ENCODE assay signal across 19 cellular contexts in genomic region chr4:158656439-158656838, GRCh38.
"Had no signal": no experiment of that assay in that cellular context is flagged by ENCODE, and none has a peak within 500 bp of the region (broad histone marks: within the 10 kb centered on the region; RNA-seq: fewer than 3 reads in every experiment).

No MANE protein-coding gene starts in this region.

- H3K27ac Mint-ChIP-seq: activated CD8-positive, alpha-beta T cell treated with anti-CD3 and anti-CD28 coated beads for 36 hours; activated naive CD4-positive, alpha-beta T cell treated with anti-CD3 and anti-CD28 coated beads, Interleukin-2, amount 50 U/mL, for 24 hours; T-cell had no signal

- H3K36me3 ChIP-seq: ascending aorta, WERI-Rb-1 had no signal

- H3K27ac ChIP-seq: ascending aorta, body of pancreas, KMS-11, WERI-Rb-1 had no signal

- H3K9me3 Mint-ChIP-seq: activated CD8-positive, alpha-beta T cell treated with anti-CD3 and anti-CD28 coated beads for 36 hours; activated naive CD4-positive, alpha-beta T cell treated with anti-CD3 and anti-CD28 coated beads, Interleukin-2, amount 50 U/mL, for 24 hours; central memory CD8-positive, alpha-beta T cell; T-cell had no signal

- H3K27me3 ChIP-seq: ascending aorta, body of pancreas had no signal

- H3K36me3 Mint-ChIP-seq: activated naive CD4-positive, alpha-beta T cell treated with anti-CD3 and anti-CD28 coated beads, Interleukin-2, amount 50 U/mL, for 24 hours; T-cell had no signal

- ATAC-seq: activated CD4-positive, CD25-positive, alpha-beta regulatory T cell treated with anti-CD3 and anti-CD28 coated beads, Interleukin-2, amount 50 U/mL, for 24 hours; activated CD8-positive, alpha-beta T cell treated with anti-CD3 and anti-CD28 coated beads for 36 hours; body of pancreas; PC-3; T-cell had no signal

- H3K4me2 ChIP-seq: KMS-11 had no signal

- DNase-seq: activated CD4-positive, alpha-beta T cell treated with anti-CD3 and anti-CD28 coated beads for 4 hours; activated CD8-positive, alpha-beta memory T cell treated with anti-CD3 and anti-CD28 coated beads, Interleukin-2, amount 50 U/mL, for 48 hours; activated CD8-positive, alpha-beta T cell treated with anti-CD3 and anti-CD28 coated beads for 36 hours; activated T-cell treated with anti-CD3 and anti-CD28 coated beads, Interleukin-2, amount 50 U/mL, for 1 hour; body of pancreas; NCI-H1092; NCI-H1930; NCI-H345; NCI-H510A; NCI-H526 treated with DMSO at 0.1 percent for 48 hours; PC-3; SHP77 treated with DMSO at 0.1 percent for 48 hours; T-cell; WERI-Rb-1 had no signal

- H3K4me3 ChIP-seq: ascending aorta, body of pancreas had no signal

- H3K4me1 ChIP-seq: ascending aorta, body of pancreas had no signal

- H3K9ac ChIP-seq: KMS-11 had no signal

- H3K4me3 Mint-ChIP-seq: activated CD8-positive, alpha-beta T cell treated with anti-CD3 and anti-CD28 coated beads for 36 hours; activated naive CD4-positive, alpha-beta T cell treated with anti-CD3 and anti-CD28 coated beads, Interleukin-2, amount 50 U/mL, for 24 hours; central memory CD8-positive, alpha-beta T cell; T-cell had no signal

- H3K9me3 ChIP-seq: ascending aorta, body of pancreas had no signal
